In the genomic region with DNA sequence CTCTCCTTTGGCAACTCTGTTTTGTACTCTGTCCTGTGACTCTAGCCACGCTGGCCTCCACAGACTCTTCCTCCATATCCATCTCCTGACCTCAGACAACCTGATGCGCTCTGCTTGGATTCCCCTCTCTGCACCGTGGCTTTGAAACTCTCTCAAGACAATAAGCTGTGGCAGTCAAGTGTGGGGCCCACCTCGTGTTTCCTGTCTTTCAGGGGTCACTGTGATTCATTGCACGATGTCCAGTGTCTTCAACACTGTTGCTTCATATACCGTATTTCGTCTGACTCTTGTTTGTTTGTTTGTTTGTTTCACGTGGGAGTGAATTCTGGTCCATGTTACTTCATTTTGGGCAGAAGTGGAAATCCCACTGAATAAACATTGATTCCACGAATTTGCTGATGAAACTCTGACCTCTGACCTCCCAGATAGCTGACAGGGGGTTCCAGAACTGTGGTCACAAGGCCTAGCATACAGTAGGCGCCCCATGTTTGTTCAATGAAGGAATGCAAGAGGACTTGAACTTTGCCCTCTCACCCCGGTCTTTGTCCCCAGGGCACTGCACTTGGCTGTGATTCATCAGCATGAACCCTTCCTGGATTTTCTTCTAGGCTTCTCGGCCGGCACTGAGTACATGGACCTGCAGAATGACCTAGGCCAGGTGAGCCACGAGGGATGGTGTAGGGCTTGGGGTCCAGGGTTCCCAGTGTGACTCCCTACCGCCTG, we compare ENCODE assay signal across 1 cellular context.
A peak's percentile ranks its signal among the peaks of the same experiment; 100 is the strongest.
TF ChIP-seq lines count a peak whose summit lies in the region.

No MANE protein-coding gene starts in this region.

TF ChIP-seq in A549, 52 proteins besides CTCF, POLR2A, EP300 and RAD21:
- TF ChIP-seq FOXS1 (CRISPR knock-in tag; IDR thresholded peaks at IDR 0.05) = no peak
- TF ChIP-seq FOSL2 (IDR thresholded peaks at IDR 0.05) = no peak
- TF ChIP-seq FOSL2 (CRISPR knock-in tag; IDR thresholded peaks at IDR 0.05) = peak; percentile 30; the same call in 1 of the 2 replicates
